Comparison of ENCODE assay signal across 1 cellular context in the genomic region with DNA sequence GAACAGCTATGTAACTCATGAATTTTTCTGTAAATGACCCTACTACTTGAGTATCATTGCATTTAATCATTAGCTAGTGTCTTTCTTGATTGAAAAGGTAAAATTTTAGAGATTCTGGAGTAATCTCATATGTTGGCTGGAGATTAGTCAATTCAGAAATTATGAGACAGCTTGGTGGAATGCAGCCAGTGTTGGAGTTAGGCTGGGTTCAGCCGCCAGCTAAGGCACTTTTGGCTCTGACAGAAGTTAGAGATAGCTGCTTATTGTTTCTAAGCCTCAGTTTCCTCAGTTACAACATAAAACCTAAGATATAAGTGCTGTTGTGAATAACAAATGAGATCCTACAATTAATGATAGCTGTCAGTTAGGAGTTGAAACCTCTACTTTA.
TF ChIP-seq lines count a peak whose summit lies in the region.

No MANE protein-coding gene starts in this region.

TF ChIP-seq in HepG2, 621 proteins besides CTCF, POLR2A, EP300 and RAD21 (continues in another document):
- TF ChIP-seq ZSCAN25 (CRISPR knock-in tag; IDR thresholded peaks at IDR 0.05) (no peak), STAT5B (CRISPR knock-in tag; IDR thresholded peaks at IDR 0.05) (no peak), SRSF4 (IDR thresholded peaks at IDR 0.05; ENCODE audit: low read depth, low read length, poor library complexity, severe bottlenecking) (no peak), NR1H2 (CRISPR knock-in tag; IDR thresholded peaks at IDR 0.05; ENCODE audit: borderline replicate concordance, low read depth) (no peak), RAD51 (IDR thresholded peaks at IDR 0.05; ENCODE audit: borderline replicate concordance) (no peak), ZNF589 (CRISPR knock-in tag; conservative IDR thresholded peaks at IDR 0.05) (no peak), CREB1 (IDR thresholded peaks at IDR 0.05) (no peak), CREB1 (CRISPR knock-in tag; IDR thresholded peaks at IDR 0.05) (no peak), SRSF9 (IDR thresholded peaks at IDR 0.05; ENCODE audit: borderline replicate concordance, insufficient read depth, low read depth, low read length, poor library complexity, severe bottlenecking) (no peak), FOXM1 (CRISPR knock-in tag; IDR thresholded peaks at IDR 0.05) (no peak), POGZ (CRISPR knock-in tag; IDR thresholded peaks at IDR 0.05) (0 out of 2 replicates have a peak, but pooled peaks have one; percentile 4), ASH2L (IDR thresholded peaks at IDR 0.05; ENCODE audit: insufficient read length, low read depth, low read length) (no peak), ZSCAN22 (CRISPR knock-in tag; IDR thresholded peaks at IDR 0.05) (no peak), ZNF143 (CRISPR knock-in tag; IDR thresholded peaks at IDR 0.05) (no peak), SOX5 (CRISPR knock-in tag; IDR thresholded peaks at IDR 0.05; ENCODE audit: borderline replicate concordance) (no peak), CREM (IDR thresholded peaks at IDR 0.05) (no peak), CREM (CRISPR knock-in tag; IDR thresholded peaks at IDR 0.05) (no peak), SRY (CRISPR knock-in tag; IDR thresholded peaks at IDR 0.05) (no peak), CHD4 (IDR thresholded peaks at IDR 0.05; ENCODE audit: borderline replicate concordance, low read length) (0 out of 2 replicates have a peak, but pooled peaks have one; percentile 21), ZNF451 (CRISPR knock-in tag; IDR thresholded peaks at IDR 0.05) (no peak), KDM5B (CRISPR knock-in tag; IDR thresholded peaks at IDR 0.05; ENCODE audit: borderline replicate concordance) (no peak), MAFF (IDR thresholded peaks at IDR 0.05; ENCODE audit: low read depth, low read length) (no peak), ZNF329 (CRISPR knock-in tag; IDR thresholded peaks at IDR 0.05; ENCODE audit: low read depth) (no peak), TCF7L2 (IDR thresholded peaks at IDR 0.05; ENCODE audit: low read depth, low read length) (no peak), REXO4 (CRISPR knock-in tag; IDR thresholded peaks at IDR 0.05; ENCODE audit: borderline replicate concordance) (no peak), ZNF720 (CRISPR knock-in tag; IDR thresholded peaks at IDR 0.05) (no peak)
- TF ChIP-seq, protein P1, sequence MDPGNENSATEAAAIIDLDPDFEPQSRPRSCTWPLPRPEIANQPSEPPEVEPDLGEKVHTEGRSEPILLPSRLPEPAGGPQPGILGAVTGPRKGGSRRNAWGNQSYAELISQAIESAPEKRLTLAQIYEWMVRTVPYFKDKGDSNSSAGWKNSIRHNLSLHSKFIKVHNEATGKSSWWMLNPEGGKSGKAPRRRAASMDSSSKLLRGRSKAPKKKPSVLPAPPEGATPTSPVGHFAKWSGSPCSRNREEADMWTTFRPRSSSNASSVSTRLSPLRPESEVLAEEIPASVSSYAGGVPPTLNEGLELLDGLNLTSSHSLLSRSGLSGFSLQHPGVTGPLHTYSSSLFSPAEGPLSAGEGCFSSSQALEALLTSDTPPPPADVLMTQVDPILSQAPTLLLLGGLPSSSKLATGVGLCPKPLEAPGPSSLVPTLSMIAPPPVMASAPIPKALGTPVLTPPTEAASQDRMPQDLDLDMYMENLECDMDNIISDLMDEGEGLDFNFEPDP (CRISPR knock-in tag; conservative IDR thresholded peaks at IDR 0.05) = 0 out of 2 replicates have a peak, but pooled peaks have one; percentile 26
- TF ChIP-seq, protein P2, sequence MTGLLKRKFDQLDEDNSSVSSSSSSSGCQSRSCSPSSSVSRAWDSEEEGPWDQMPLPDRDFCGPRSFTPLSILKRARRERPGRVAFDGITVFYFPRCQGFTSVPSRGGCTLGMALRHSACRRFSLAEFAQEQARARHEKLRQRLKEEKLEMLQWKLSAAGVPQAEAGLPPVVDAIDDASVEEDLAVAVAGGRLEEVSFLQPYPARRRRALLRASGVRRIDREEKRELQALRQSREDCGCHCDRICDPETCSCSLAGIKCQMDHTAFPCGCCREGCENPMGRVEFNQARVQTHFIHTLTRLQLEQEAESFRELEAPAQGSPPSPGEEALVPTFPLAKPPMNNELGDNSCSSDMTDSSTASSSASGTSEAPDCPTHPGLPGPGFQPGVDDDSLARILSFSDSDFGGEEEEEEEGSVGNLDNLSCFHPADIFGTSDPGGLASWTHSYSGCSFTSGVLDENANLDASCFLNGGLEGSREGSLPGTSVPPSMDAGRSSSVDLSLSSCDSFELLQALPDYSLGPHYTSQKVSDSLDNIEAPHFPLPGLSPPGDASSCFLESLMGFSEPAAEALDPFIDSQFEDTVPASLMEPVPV (CRISPR knock-in tag; IDR thresholded peaks at IDR 0.05) = no peak
- TF ChIP-seq, protein P3, sequence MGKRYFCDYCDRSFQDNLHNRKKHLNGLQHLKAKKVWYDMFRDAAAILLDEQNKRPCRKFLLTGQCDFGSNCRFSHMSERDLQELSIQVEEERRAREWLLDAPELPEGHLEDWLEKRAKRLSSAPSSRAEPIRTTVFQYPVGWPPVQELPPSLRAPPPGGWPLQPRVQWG (CRISPR knock-in tag; IDR thresholded peaks at IDR 0.05; ENCODE audit: borderline replicate concordance, low read depth) = no peak
- TF ChIP-seq, protein P4, sequence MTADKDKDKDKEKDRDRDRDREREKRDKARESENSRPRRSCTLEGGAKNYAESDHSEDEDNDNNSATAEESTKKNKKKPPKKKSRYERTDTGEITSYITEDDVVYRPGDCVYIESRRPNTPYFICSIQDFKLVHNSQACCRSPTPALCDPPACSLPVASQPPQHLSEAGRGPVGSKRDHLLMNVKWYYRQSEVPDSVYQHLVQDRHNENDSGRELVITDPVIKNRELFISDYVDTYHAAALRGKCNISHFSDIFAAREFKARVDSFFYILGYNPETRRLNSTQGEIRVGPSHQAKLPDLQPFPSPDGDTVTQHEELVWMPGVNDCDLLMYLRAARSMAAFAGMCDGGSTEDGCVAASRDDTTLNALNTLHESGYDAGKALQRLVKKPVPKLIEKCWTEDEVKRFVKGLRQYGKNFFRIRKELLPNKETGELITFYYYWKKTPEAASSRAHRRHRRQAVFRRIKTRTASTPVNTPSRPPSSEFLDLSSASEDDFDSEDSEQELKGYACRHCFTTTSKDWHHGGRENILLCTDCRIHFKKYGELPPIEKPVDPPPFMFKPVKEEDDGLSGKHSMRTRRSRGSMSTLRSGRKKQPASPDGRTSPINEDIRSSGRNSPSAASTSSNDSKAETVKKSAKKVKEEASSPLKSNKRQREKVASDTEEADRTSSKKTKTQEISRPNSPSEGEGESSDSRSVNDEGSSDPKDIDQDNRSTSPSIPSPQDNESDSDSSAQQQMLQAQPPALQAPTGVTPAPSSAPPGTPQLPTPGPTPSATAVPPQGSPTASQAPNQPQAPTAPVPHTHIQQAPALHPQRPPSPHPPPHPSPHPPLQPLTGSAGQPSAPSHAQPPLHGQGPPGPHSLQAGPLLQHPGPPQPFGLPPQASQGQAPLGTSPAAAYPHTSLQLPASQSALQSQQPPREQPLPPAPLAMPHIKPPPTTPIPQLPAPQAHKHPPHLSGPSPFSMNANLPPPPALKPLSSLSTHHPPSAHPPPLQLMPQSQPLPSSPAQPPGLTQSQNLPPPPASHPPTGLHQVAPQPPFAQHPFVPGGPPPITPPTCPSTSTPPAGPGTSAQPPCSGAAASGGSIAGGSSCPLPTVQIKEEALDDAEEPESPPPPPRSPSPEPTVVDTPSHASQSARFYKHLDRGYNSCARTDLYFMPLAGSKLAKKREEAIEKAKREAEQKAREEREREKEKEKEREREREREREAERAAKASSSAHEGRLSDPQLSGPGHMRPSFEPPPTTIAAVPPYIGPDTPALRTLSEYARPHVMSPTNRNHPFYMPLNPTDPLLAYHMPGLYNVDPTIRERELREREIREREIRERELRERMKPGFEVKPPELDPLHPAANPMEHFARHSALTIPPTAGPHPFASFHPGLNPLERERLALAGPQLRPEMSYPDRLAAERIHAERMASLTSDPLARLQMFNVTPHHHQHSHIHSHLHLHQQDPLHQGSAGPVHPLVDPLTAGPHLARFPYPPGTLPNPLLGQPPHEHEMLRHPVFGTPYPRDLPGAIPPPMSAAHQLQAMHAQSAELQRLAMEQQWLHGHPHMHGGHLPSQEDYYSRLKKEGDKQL (CRISPR knock-in tag; IDR thresholded peaks at IDR 0.05; ENCODE audit: low read depth) = no peak
- TF ChIP-seq, protein P5, sequence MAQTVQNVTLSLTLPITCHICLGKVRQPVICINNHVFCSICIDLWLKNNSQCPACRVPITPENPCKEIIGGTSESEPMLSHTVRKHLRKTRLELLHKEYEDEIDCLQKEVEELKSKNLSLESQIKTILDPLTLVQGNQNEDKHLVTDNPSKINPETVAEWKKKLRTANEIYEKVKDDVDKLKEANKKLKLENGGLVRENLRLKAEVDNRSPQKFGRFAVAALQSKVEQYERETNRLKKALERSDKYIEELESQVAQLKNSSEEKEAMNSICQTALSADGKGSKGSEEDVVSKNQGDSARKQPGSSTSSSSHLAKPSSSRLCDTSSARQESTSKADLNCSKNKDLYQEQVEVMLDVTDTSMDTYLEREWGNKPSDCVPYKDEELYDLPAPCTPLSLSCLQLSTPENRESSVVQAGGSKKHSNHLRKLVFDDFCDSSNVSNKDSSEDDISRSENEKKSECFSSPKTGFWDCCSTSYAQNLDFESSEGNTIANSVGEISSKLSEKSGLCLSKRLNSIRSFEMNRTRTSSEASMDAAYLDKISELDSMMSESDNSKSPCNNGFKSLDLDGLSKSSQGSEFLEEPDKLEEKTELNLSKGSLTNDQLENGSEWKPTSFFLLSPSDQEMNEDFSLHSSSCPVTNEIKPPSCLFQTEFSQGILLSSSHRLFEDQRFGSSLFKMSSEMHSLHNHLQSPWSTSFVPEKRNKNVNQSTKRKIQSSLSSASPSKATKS (CRISPR knock-in tag; IDR thresholded peaks at IDR 0.05) = no peak
- TF ChIP-seq, protein P6, sequence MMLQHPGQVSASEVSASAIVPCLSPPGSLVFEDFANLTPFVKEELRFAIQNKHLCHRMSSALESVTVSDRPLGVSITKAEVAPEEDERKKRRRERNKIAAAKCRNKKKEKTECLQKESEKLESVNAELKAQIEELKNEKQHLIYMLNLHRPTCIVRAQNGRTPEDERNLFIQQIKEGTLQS (CRISPR knock-in tag; IDR thresholded peaks at IDR 0.05) = no peak
- TF ChIP-seq, protein P7, sequence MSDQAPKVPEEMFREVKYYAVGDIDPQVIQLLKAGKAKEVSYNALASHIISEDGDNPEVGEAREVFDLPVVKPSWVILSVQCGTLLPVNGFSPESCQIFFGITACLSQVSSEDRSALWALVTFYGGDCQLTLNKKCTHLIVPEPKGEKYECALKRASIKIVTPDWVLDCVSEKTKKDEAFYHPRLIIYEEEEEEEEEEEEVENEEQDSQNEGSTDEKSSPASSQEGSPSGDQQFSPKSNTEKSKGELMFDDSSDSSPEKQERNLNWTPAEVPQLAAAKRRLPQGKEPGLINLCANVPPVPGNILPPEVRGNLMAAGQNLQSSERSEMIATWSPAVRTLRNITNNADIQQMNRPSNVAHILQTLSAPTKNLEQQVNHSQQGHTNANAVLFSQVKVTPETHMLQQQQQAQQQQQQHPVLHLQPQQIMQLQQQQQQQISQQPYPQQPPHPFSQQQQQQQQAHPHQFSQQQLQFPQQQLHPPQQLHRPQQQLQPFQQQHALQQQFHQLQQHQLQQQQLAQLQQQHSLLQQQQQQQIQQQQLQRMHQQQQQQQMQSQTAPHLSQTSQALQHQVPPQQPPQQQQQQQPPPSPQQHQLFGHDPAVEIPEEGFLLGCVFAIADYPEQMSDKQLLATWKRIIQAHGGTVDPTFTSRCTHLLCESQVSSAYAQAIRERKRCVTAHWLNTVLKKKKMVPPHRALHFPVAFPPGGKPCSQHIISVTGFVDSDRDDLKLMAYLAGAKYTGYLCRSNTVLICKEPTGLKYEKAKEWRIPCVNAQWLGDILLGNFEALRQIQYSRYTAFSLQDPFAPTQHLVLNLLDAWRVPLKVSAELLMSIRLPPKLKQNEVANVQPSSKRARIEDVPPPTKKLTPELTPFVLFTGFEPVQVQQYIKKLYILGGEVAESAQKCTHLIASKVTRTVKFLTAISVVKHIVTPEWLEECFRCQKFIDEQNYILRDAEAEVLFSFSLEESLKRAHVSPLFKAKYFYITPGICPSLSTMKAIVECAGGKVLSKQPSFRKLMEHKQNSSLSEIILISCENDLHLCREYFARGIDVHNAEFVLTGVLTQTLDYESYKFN (CRISPR knock-in tag; conservative IDR thresholded peaks at IDR 0.05) = peak; percentile 15; the same call in 1 of the 2 replicates
- TF ChIP-seq, protein P8, sequence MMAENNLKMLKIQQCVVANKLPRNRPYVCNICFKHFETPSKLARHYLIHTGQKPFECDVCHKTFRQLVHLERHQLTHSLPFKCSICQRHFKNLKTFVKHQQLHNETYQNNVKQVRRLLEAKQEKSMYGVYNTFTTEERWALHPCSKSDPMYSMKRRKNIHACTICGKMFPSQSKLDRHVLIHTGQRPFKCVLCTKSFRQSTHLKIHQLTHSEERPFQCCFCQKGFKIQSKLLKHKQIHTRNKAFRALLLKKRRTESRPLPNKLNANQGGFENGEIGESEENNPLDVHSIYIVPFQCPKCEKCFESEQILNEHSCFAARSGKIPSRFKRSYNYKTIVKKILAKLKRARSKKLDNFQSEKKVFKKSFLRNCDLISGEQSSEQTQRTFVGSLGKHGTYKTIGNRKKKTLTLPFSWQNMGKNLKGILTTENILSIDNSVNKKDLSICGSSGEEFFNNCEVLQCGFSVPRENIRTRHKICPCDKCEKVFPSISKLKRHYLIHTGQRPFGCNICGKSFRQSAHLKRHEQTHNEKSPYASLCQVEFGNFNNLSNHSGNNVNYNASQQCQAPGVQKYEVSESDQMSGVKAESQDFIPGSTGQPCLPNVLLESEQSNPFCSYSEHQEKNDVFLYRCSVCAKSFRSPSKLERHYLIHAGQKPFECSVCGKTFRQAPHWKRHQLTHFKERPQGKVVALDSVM (CRISPR knock-in tag; IDR thresholded peaks at IDR 0.05) = no peak
- TF ChIP-seq, protein P9, sequence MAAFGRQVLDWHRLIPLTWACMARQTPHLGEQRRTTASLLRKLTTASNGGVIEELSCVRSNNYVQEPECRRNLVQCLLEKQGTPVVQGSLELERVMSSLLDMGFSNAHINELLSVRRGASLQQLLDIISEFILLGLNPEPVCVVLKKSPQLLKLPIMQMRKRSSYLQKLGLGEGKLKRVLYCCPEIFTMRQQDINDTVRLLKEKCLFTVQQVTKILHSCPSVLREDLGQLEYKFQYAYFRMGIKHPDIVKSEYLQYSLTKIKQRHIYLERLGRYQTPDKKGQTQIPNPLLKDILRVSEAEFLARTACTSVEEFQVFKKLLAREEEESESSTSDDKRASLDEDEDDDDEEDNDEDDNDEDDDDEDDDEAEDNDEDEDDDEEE (CRISPR knock-in tag; IDR thresholded peaks at IDR 0.05) = no peak
- TF ChIP-seq, protein P10, sequence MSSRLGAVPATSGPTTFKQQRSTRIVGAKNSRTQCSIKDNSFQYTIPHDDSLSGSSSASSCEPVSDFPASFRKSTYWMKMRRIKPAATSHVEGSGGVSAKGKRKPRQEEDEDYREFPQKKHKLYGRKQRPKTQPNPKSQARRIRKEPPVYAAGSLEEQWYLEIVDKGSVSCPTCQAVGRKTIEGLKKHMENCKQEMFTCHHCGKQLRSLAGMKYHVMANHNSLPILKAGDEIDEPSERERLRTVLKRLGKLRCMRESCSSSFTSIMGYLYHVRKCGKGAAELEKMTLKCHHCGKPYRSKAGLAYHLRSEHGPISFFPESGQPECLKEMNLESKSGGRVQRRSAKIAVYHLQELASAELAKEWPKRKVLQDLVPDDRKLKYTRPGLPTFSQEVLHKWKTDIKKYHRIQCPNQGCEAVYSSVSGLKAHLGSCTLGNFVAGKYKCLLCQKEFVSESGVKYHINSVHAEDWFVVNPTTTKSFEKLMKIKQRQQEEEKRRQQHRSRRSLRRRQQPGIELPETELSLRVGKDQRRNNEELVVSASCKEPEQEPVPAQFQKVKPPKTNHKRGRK (CRISPR knock-in tag; IDR thresholded peaks at IDR 0.05) = no peak
